ENCODE assay signal across 38 cellular contexts in the genomic region with DNA sequence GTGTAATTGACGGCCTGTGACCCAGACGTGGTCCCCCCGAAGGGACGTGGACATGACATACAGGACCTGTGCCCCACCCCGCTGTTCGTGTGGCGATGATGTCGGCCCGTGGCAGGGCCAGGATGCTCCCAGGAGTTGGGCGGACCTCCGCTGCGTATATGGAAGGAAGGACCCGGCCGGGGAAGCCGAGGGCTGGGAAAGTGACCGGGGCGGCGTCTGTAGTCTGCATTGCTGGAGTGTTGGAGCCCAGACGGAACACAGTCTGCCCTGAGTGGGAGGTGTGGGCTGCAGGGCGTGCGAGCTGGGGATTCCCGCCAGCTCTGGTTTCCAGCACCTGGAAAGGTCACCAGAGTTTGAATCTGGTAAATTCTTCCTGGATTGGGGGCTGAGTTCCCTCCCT. TPM values are rescaled to one million over a fixed set of nuclear protein-coding genes. Genes with fewer than 3 reads are reported as not detected.
"Had no signal": no experiment of that assay in that cellular context is flagged by ENCODE, and none has a peak within 500 bp of the region (broad histone marks: within the 10 kb centered on the region; RNA-seq: fewer than 3 reads in every experiment).

No MANE protein-coding gene starts in this region.

- DNase-seq: activated CD4-positive, alpha-beta memory T cell treated with anti-CD3 and anti-CD28 coated beads for 36 hours; activated CD4-positive, alpha-beta T cell treated with anti-CD3 and anti-CD28 coated beads, Interleukin-2, amount 10 ng/mL, durations not matched to agents 24 days and 14 days; activated CD8-positive, alpha-beta memory T cell treated with anti-CD3 and anti-CD28 coated beads, Interleukin-2, amount 50 U/mL, for 4 hours; activated effector memory CD4-positive, alpha-beta T cell treated with anti-CD3 and anti-CD28 coated beads, Interleukin-2, amount 50 U/mL, for 16 hours; activated naive CD4-positive, alpha-beta T cell treated with anti-CD3 and anti-CD28 coated beads for 36 hours; activated naive CD8-positive, alpha-beta T cell treated with anti-CD3 and anti-CD28 coated beads, Interleukin-2, amount 10 ng/mL, durations not matched to agents 7 days and 5 days; activated T-cell treated with anti-CD3 and anti-CD28 coated beads, Interleukin-2, amount 50 U/mL, for 1 hour; amniotic stem cell; brain microvascular endothelial cell; caudate nucleus; cortex of kidney; esophagus squamous epithelium; foreskin melanocyte; left colon; lower lobe of right lung; mucosa of descending colon; nucleus accumbens; stimulated activated CD4-positive, alpha-beta T cell treated with anti-CD3 and anti-CD28 coated beads, Interleukin-12 subunit alpha, Interleukin-12 subunit beta, amount 100 ng/mL, for 4 hours; stimulated activated CD4-positive, alpha-beta T cell treated with anti-CD3 and anti-CD28 coated beads, Interleukin-4, amount 100 ng/mL, for 1 hour; uterus had no signal

- H3K4me1 ChIP-seq: parathyroid adenoma, right atrium auricular region, uterus had no signal

- H3K4me1 Mint-ChIP-seq: activated CD4-positive, alpha-beta T cell treated with anti-CD3 and anti-CD28 coated beads, Interleukin-2, amount 10 ng/mL, durations not matched to agents 24 days and 14 days had no signal

- H3K9ac ChIP-seq: parathyroid adenoma had no signal

- H3K27me3 Mint-ChIP-seq: activated CD4-positive, alpha-beta memory T cell treated with anti-CD3 and anti-CD28 coated beads for 36 hours; activated CD4-positive, alpha-beta T cell treated with anti-CD3 and anti-CD28 coated beads, Interleukin-2, amount 10 ng/mL, durations not matched to agents 24 days and 14 days; activated naive CD8-positive, alpha-beta T cell treated with anti-CD3 and anti-CD28 coated beads, Interleukin-2, amount 10 ng/mL, durations not matched to agents 7 days and 5 days; stimulated activated naive CD8-positive, alpha-beta T cell treated with anti-CD3 and anti-CD28 coated beads, Interleukin-15, Interleukin-2, amounts not matched to agents 100 ng/mL and 50 ng/mL, for 24 hours; type B pancreatic cell had no signal

- H3K27me3 ChIP-seq: brain microvascular endothelial cell, esophagus squamous epithelium, hepatocyte, right atrium auricular region, uterus had no signal

- H3K36me3 Mint-ChIP-seq: activated CD4-positive, alpha-beta memory T cell treated with anti-CD3 and anti-CD28 coated beads for 36 hours; activated naive CD8-positive, alpha-beta T cell treated with anti-CD3 and anti-CD28 coated beads, Interleukin-2, amount 10 ng/mL, durations not matched to agents 7 days and 5 days; type B pancreatic cell had no signal

- H3K27ac ChIP-seq: brain microvascular endothelial cell, hepatocyte, lower lobe of right lung, parathyroid adenoma, right atrium auricular region had no signal

- H3K4me3 Mint-ChIP-seq: activated CD4-positive, alpha-beta memory T cell treated with anti-CD3 and anti-CD28 coated beads for 36 hours; activated CD4-positive, alpha-beta T cell treated with anti-CD3 and anti-CD28 coated beads, Interleukin-2, amount 10 ng/mL, durations not matched to agents 24 days and 14 days; activated naive CD4-positive, alpha-beta T cell treated with anti-CD3 and anti-CD28 coated beads for 36 hours; activated naive CD8-positive, alpha-beta T cell treated with anti-CD3 and anti-CD28 coated beads, Interleukin-2, amount 10 ng/mL, durations not matched to agents 7 days and 5 days; activated T-helper 1 cell treated with anti-CD3 and anti-CD28 coated beads, Interleukin-12 subunit alpha, Interleukin-12 subunit beta, Interleukin-2, Interleukin-4 antibody, amounts not matched to agents 30 ng/mL and 10 ng/mL and 1 ng/mL, durations not matched to agents 14 hours and 24 hours and 36 hours; stimulated activated naive CD8-positive, alpha-beta T cell treated with anti-CD3 and anti-CD28 coated beads, Interleukin-15, Interleukin-2, amounts not matched to agents 100 ng/mL and 50 ng/mL, for 24 hours; type B pancreatic cell had no signal

- H2AFZ ChIP-seq: hepatocyte, parathyroid adenoma had no signal

- H3K4me2 ChIP-seq: hepatocyte had no signal

- H3K9me3 Mint-ChIP-seq: activated CD4-positive, alpha-beta memory T cell treated with anti-CD3 and anti-CD28 coated beads for 36 hours; activated CD4-positive, alpha-beta T cell treated with anti-CD3 and anti-CD28 coated beads, Interleukin-2, amount 10 ng/mL, durations not matched to agents 24 days and 14 days; activated naive CD4-positive, alpha-beta T cell treated with anti-CD3 and anti-CD28 coated beads for 36 hours; activated T-helper 1 cell treated with anti-CD3 and anti-CD28 coated beads, Interleukin-12 subunit alpha, Interleukin-12 subunit beta, Interleukin-2, Interleukin-4 antibody, amounts not matched to agents 30 ng/mL and 10 ng/mL and 1 ng/mL, durations not matched to agents 14 hours and 24 hours and 36 hours; stimulated activated naive CD8-positive, alpha-beta T cell treated with anti-CD3 and anti-CD28 coated beads, Interleukin-15, Interleukin-2, amounts not matched to agents 100 ng/mL and 50 ng/mL, for 24 hours; type B pancreatic cell had no signal

- H3K9me3 ChIP-seq: esophagus squamous epithelium, lower lobe of right lung, mucosa of descending colon, right atrium auricular region, uterus had no signal

- H3K27ac Mint-ChIP-seq: activated CD4-positive, alpha-beta memory T cell treated with anti-CD3 and anti-CD28 coated beads for 36 hours; activated CD4-positive, alpha-beta T cell treated with anti-CD3 and anti-CD28 coated beads, Interleukin-2, amount 10 ng/mL, durations not matched to agents 24 days and 14 days; activated naive CD4-positive, alpha-beta T cell treated with anti-CD3 and anti-CD28 coated beads for 36 hours; activated naive CD8-positive, alpha-beta T cell treated with anti-CD3 and anti-CD28 coated beads, Interleukin-2, amount 10 ng/mL, durations not matched to agents 7 days and 5 days; activated T-helper 1 cell treated with anti-CD3 and anti-CD28 coated beads, Interleukin-12 subunit alpha, Interleukin-12 subunit beta, Interleukin-2, Interleukin-4 antibody, amounts not matched to agents 30 ng/mL and 10 ng/mL and 1 ng/mL, durations not matched to agents 14 hours and 24 hours and 36 hours; stimulated activated naive CD8-positive, alpha-beta T cell treated with anti-CD3 and anti-CD28 coated beads, Interleukin-15, Interleukin-2, amounts not matched to agents 100 ng/mL and 50 ng/mL, for 24 hours; type B pancreatic cell had no signal

- H3K36me3 ChIP-seq: uterus had no signal

- H3K4me3 ChIP-seq: esophagus squamous epithelium, hepatocyte, lower lobe of right lung, mucosa of descending colon, right atrium auricular region, uterus had no signal

RNA-seq across cellular contexts. Expression of a gene that starts 45.0 kb away (rescaled TPM):
- total RNA-seq: activated CD4-positive, alpha-beta memory T cell treated with anti-CD3 and anti-CD28 coated beads for 36 hours; activated CD4-positive, alpha-beta T cell treated with anti-CD3 and anti-CD28 coated beads, Interleukin-2, amount 10 ng/mL, durations not matched to agents 24 days and 14 days; activated CD8-positive, alpha-beta memory T cell treated with anti-CD3 and anti-CD28 coated beads for 36 hours; activated naive CD4-positive, alpha-beta T cell treated with anti-CD3 and anti-CD28 coated beads for 36 hours; activated naive CD8-positive, alpha-beta T cell treated with anti-CD3 and anti-CD28 coated beads, Interleukin-2, amount 10 ng/mL, durations not matched to agents 7 days and 5 days; activated T-helper 1 cell treated with anti-CD3 and anti-CD28 coated beads, Interleukin-12 subunit alpha, Interleukin-12 subunit beta, Interleukin-2, Interleukin-4 antibody, amounts not matched to agents 30 ng/mL and 10 ng/mL and 1 ng/mL, durations not matched to agents 14 hours and 24 hours and 36 hours; astrocyte; chondrocyte; esophagus squamous epithelium; hepatocyte; lower lobe of right lung; mesenteric fat pad; myocyte; pulmonary artery endothelial cell; right atrium auricular region; skeletal muscle tissue; subcutaneous adipose tissue; T-helper 1 cell treated with Interleukin-12 subunit alpha and Interleukin-12 subunit beta and Interleukin-4 antibody, amounts not matched to agents 30 ng/mL and 1 ng/mL, for 36 hours; uterus had no signal
- polyA plus RNA-seq: hepatocyte, keratinocyte, neural cell, thymus had no signal

RNA-seq across cellular contexts. Expression of a gene that starts 52.6 kb away (rescaled TPM):
- total RNA-seq: T-helper 1 cell treated with Interleukin-12 subunit alpha and Interleukin-12 subunit beta and Interleukin-4 antibody, amounts not matched to agents 30 ng/mL and 1 ng/mL, for 36 hours had no signal
